ENCODE assay signal across 18 cellular contexts in the genomic region with DNA sequence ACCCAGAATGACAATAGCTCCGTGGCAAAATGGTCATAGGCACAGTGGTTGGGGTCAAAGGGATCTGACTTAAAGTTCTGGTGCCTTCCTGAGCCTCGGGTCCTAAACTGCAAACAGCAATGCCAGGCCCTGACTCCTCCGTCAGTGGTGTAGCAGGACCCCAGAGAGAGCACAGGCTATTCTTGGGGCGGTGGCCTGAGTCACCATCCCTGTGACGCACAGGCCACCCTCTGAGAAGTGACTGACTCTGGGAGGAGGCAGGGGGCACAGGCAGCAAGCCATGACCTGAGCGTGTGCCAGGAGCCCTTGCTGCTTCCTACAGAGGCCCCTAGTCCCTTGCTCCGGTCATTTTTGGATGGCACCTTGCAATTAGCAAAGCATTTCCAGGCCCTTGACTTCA. TPM values are rescaled to one million over a fixed set of nuclear protein-coding genes. Genes with fewer than 3 reads are reported as not detected.
A peak's percentile ranks its signal among the peaks of the same experiment; 100 is the strongest.
DNase-seq lines count a peak whose midpoint lies in the region; ATAC-seq and TF ChIP-seq lines count a peak whose summit lies in the region.
"Had no signal": no experiment of that assay in that cellular context is flagged by ENCODE, and none has a peak within 500 bp of the region (broad histone marks: within the 10 kb centered on the region; RNA-seq: fewer than 3 reads in every experiment).

No MANE protein-coding gene starts in this region.

- no peak overlapping the region for H2BK12ac ChIP-seq in neuronal stem cell (ENCODE audit: low read length)

- DNase-seq in 8988T (peak; percentile 74), HK-2 (ENCODE audit: unreplicated experiment) (peak; percentile 33), coronary artery (ENCODE audit: low spot score) (no peak), neuronal stem cell (ENCODE audit: low spot score) (no peak), WTC11 (ENCODE audit: low spot score) (no peak), amniotic stem cell (lab: John Stamatoyannopoulos, UW) (no peak), NCI-H2107 treated with DMSO at 0.1 percent for 48 hours (lab: John Stamatoyannopoulos, UW; ENCODE audit: unreplicated experiment) (no peak)
- DNase-seq: activated B cell treated with CpG ODN at 0.5 μM for 24 hours; activated naive CD4-positive, alpha-beta T cell treated with anti-CD3 and anti-CD28 coated beads, Interleukin-2, amount 10 ng/mL, durations not matched to agents 7 days and 5 days; left colon; natural killer cell; NCI-H446 treated with DMSO at 0.1 percent for 48 hours; stimulated activated CD4-positive, alpha-beta T cell treated with anti-CD3 and anti-CD28 coated beads, Interleukin-4, amount 100 ng/mL, for 4 hours had no signal

- POLR2A ChIA-PET in WTC11 (lab: Charles Lee) = interaction anchor here (1.3 kb wide), 1 partner anchor 9 kb away, joined by 3 read pairs; no protein-coding TSS in a partner anchor

- no CpG with 5 or more reads among the region's 7 CpGs for WGBS in neuronal stem cell (ENCODE audit: extremely low coverage in 2 of 2, insufficient read length in 2 of 2, insufficient replicate concordance in 1 of 2), 2 donors

- no peak overlapping the region for H4K8ac ChIP-seq in neuronal stem cell (ENCODE audit: low read depth, low read length)

- TF ChIP-seq CTCF in coronary artery (IDR thresholded peaks at IDR 0.05) = no peak
- no peak for TF ChIP-seq CTCF in WTC11 (IDR thresholded peaks at IDR 0.05)

- no peaks in the 10 kb centered on the region for H3K4me1 ChIP-seq in neuronal stem cell (ENCODE audit: control insufficient read depth in 2 of 2, insufficient read depth in 1 of 2, low read depth in 1 of 2, low read length in 2 of 2)

- no peak overlapping the region for H3K4ac ChIP-seq in neuronal stem cell (ENCODE audit: low read length)

- H2BK5ac ChIP-seq in neuronal stem cell (ENCODE audit: low read length) = no peak overlapping the region

- H3K4me3 Mint-ChIP-seq in WTC11 = no peak overlapping the region
- H3K4me3 Mint-ChIP-seq: activated B cell treated with CpG ODN at 0.5 μM for 24 hours; activated naive CD4-positive, alpha-beta T cell treated with anti-CD3 and anti-CD28 coated beads, Interleukin-2, amount 10 ng/mL, durations not matched to agents 7 days and 5 days; central memory CD8-positive, alpha-beta T cell; natural killer cell had no signal

- H3K27me3 ChIP-seq in neuronal stem cell (ENCODE audit: control insufficient read depth in 3 of 3, insufficient read depth in 3 of 3, low read depth in 1 of 3, low read length in 3 of 3) = no peaks in the 10 kb centered on the region
- H3K27me3 ChIP-seq: hepatocyte had no signal

- no peak overlapping the region for H3K18ac ChIP-seq in neuronal stem cell (ENCODE audit: low read length)

- H3K4me3 ChIP-seq in coronary artery (no peak overlapping the region), neuronal stem cell (ENCODE audit: low read length in 2 of 2) (no peak overlapping the region)
- H3K4me3 ChIP-seq: hepatocyte, PC-9 had no signal

- H3K9me3 Mint-ChIP-seq in WTC11 = no peaks in the 10 kb centered on the region
- H3K9me3 Mint-ChIP-seq: activated B cell treated with CpG ODN at 0.5 μM for 24 hours; activated naive CD4-positive, alpha-beta T cell treated with anti-CD3 and anti-CD28 coated beads, Interleukin-2, amount 10 ng/mL, durations not matched to agents 7 days and 5 days; central memory CD8-positive, alpha-beta T cell; natural killer cell had no signal

- H3K9ac ChIP-seq in neuronal stem cell (ENCODE audit: low read depth, low read length, poor library complexity) = peak overlapping the region; percentile 5

- peaks cover 1% of the 10 kb centered on the region; the same call in 1 of the 2 replicates for H3K4me1 Mint-ChIP-seq in WTC11
- H3K4me1 Mint-ChIP-seq: activated B cell treated with CpG ODN at 0.5 μM for 24 hours; activated naive CD4-positive, alpha-beta T cell treated with anti-CD3 and anti-CD28 coated beads, Interleukin-2, amount 10 ng/mL, durations not matched to agents 7 days and 5 days; central memory CD8-positive, alpha-beta T cell; natural killer cell had no signal

- no peak for ATAC-seq in WTC11
- ATAC-seq in HG02623 (IDR thresholded peaks at IDR 0.05; ENCODE audit: unreplicated experiment) = no peak
- ATAC-seq: left colon, natural killer cell had no signal

- H3K36me3 ChIP-seq in neuronal stem cell (replicated peaks in 1 of 2; ENCODE audit: control insufficient read depth in 2 of 2, insufficient read depth in 2 of 2, low read length in 2 of 2) = no peaks in the 10 kb centered on the region

- H3K4me2 ChIP-seq in neuronal stem cell (ENCODE audit: insufficient read depth, low read length, poor library complexity, severe bottlenecking) = no peak overlapping the region
- H3K4me2 ChIP-seq: hepatocyte, PC-9 had no signal

- CTCF ChIA-PET in WTC11 (lab: Charles Lee) = interaction anchor here (3.2 kb wide), 1 partner anchor 28 kb away, joined by 12 read pairs; no protein-coding TSS in a partner anchor

- H3K79me1 ChIP-seq in neuronal stem cell (ENCODE audit: low read depth, low read length) = no peaks in the 10 kb centered on the region

- H2BK15ac ChIP-seq in neuronal stem cell (ENCODE audit: low read length) = peak overlapping the region; percentile 89

- no peak overlapping the region for H4K91ac ChIP-seq in neuronal stem cell (ENCODE audit: low read depth, low read length, poor library complexity)

- no peaks in the 10 kb centered on the region for H3K9me3 ChIP-seq in neuronal stem cell (replicated peaks in 1 of 2; ENCODE audit: control insufficient read depth in 2 of 2, insufficient read depth in 1 of 2, low read depth in 1 of 2, low read length in 2 of 2)

- H2AK5ac ChIP-seq in neuronal stem cell (ENCODE audit: low read depth, low read length) = peak overlapping the region; percentile 4

- no peaks in the 10 kb centered on the region for H3K36me3 Mint-ChIP-seq in WTC11
- H3K36me3 Mint-ChIP-seq: activated naive CD4-positive, alpha-beta T cell treated with anti-CD3 and anti-CD28 coated beads, Interleukin-2, amount 10 ng/mL, durations not matched to agents 7 days and 5 days; natural killer cell had no signal

- no peak overlapping the region for H3K27ac Mint-ChIP-seq in WTC11
- H3K27ac Mint-ChIP-seq: activated B cell treated with CpG ODN at 0.5 μM for 24 hours; activated naive CD4-positive, alpha-beta T cell treated with anti-CD3 and anti-CD28 coated beads, Interleukin-2, amount 10 ng/mL, durations not matched to agents 7 days and 5 days; natural killer cell had no signal

- H3K14ac ChIP-seq in neuronal stem cell (ENCODE audit: low read length) = no peak overlapping the region

- H2BK120ac ChIP-seq in neuronal stem cell (ENCODE audit: low read depth, low read length) = no peak overlapping the region

- H3K23ac ChIP-seq in neuronal stem cell (ENCODE audit: low read depth, low read length, poor library complexity) = no peak overlapping the region

- peak overlapping the region; percentile 24 to 27 for H3K27ac ChIP-seq in coronary artery
- H3K27ac ChIP-seq in neuronal stem cell (replicated peaks; ENCODE audit: low read length) = no peak overlapping the region
- H3K27ac ChIP-seq: hepatocyte, PC-9 had no signal

- H3K27me3 Mint-ChIP-seq in WTC11 (ENCODE audit: low read depth) = peaks cover 3% of the 10 kb centered on the region; the same call in 1 of the 2 replicates

- H2AFZ ChIP-seq in neuronal stem cell (ENCODE audit: low read length) = peak overlapping the region; percentile 19
- H2AFZ ChIP-seq: hepatocyte, PC-9 had no signal

TF ChIP-seq in WTC11, 78 proteins besides CTCF, POLR2A, EP300 and RAD21:
- TF ChIP-seq ESRRA (CRISPR knock-in tag; IDR thresholded peaks at IDR 0.05; ENCODE audit: borderline replicate concordance) (no peak), FOXK1 (CRISPR knock-in tag; IDR thresholded peaks at IDR 0.05) (no peak), ZNF317 (CRISPR knock-in tag; IDR thresholded peaks at IDR 0.05; ENCODE audit: borderline replicate concordance, low read depth) (no peak)

RNA-seq across cellular contexts. Expression of a gene that starts 18.7 kb away (rescaled TPM):
- 0.21 TPM for polyA plus RNA-seq in neuronal stem cell (2013, experiment 1 of 2)
- 0.35 TPM for polyA plus RNA-seq in neuronal stem cell (2013, experiment 2 of 2)
- total RNA-seq in WTC11 (2021) = 0.11 to 0.27 TPM in 2 of 3 replicates, not detected in the other
- total RNA-seq: PC-9 had no signal

RNA-seq across cellular contexts. Expression of a gene that starts 21.0 kb away (rescaled TPM):
- polyA plus RNA-seq in neuronal stem cell (2013, experiment 1 of 2) = 27.4 TPM
- polyA plus RNA-seq in neuronal stem cell (2013, experiment 2 of 2) = 27.5 TPM
- 79.1 to 93.0 TPM (median 80.8 TPM) in 3 replicates for total RNA-seq in WTC11 (2021)

RNA-seq across cellular contexts. Expression of a gene that starts 23.7 kb away (rescaled TPM):
- 12.9 TPM for polyA plus RNA-seq in neuronal stem cell (2013, experiment 1 of 2)
- polyA plus RNA-seq in neuronal stem cell (2013, experiment 2 of 2) = 13.2 TPM
- 30.5 to 35.4 TPM (median 32.6 TPM) in 3 replicates for total RNA-seq in WTC11 (2021)

RNA-seq across cellular contexts. Expression of a gene that starts 35.6 kb away (rescaled TPM):
- polyA plus RNA-seq in neuronal stem cell (2013, experiment 1 of 2) = 0.82 TPM
- polyA plus RNA-seq in neuronal stem cell (2013, experiment 2 of 2) = 0.76 TPM
- total RNA-seq in WTC11 (2021) = 0.37 to 0.87 TPM (median 0.76 TPM) in 3 replicates
- total RNA-seq: hepatocyte, PC-9, urinary bladder had no signal
- polyA plus RNA-seq: hepatocyte, urinary bladder had no signal

RNA-seq across cellular contexts. Expression of a gene that starts 47.0 kb away (rescaled TPM):
- polyA plus RNA-seq in neuronal stem cell (2013, experiment 1 of 2) = 32.5 TPM
- 30.5 TPM for polyA plus RNA-seq in neuronal stem cell (2013, experiment 2 of 2)
- 22.8 to 67.7 TPM (median 61.1 TPM) in 3 replicates for total RNA-seq in WTC11 (2021)

Comparison
In these comparisons a context has a peak if more than half of its experiments do, and no peak if none do; other contexts are left out.
1. DNase-seq: peak in 8988T (single experiment) and HK-2 (single experiment); none in coronary artery (single experiment), neuronal stem cell (single experiment), WTC11 (single experiment), amniotic stem cell (single experiment) and NCI-H2107 treated with DMSO at 0.1 percent for 48 hours (single experiment).